Comparison of ENCODE assay signal across 7 cellular contexts in the genomic region with DNA sequence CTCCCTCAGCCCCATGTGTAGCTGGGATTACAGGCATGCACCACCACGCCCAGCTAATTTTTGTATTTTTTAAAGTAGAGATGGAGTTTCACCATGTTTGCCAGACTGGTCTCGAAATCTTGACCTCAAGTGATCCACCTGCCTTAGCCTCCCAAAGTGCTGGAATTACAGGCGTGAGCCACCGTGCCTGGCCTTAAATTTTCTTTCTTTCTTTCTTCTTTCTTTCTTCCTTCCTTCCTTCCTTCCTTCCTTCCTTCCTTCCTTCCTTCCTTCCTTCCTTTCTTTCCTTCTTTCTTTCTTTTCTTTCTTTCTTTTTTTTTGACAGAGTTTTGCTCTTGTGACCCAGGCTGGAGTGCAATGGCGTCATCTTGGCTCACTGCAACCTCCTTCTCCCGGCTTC. TPM values are rescaled to one million over a fixed set of nuclear protein-coding genes. Genes with fewer than 3 reads are reported as not detected.
A peak's percentile ranks its signal among the peaks of the same experiment; 100 is the strongest.
DNase-seq lines count a peak whose midpoint lies in the region; ATAC-seq, FAIRE-seq and TF ChIP-seq lines count a peak whose summit lies in the region.
"Not testable (repeated sequence)": the region's sequence is repeated elsewhere in the genome, so short reads cannot be mapped to it uniquely, and the experiment has no call there.

No MANE protein-coding gene starts in this region.

- TF ChIP-seq EP300 in K562 (IDR thresholded peaks at IDR 0.05; ENCODE audit: low read length): not testable (repeated sequence)

- TF ChIP-seq POLR2A in K562 (conservative IDR thresholded peaks at IDR 0.05): not testable (repeated sequence)

- peaks cover 10 to 23% (median 16%) of the 10 kb centered on the region in 3 donors for H3K4me1 Mint-ChIP-seq in IgD-negative memory B cell
- peaks cover 15% of the 10 kb centered on the region for H3K4me1 Mint-ChIP-seq in activated CD4-positive, alpha-beta T cell treated with anti-CD3 and anti-CD28 coated beads, Interleukin-2, amount 10 ng/mL, durations not matched to agents 7 days and 5 days
- H3K4me1 Mint-ChIP-seq in nephron progenitor cell: not testable (repeated sequence)
- H3K4me1 Mint-ChIP-seq in stimulated activated memory B cell treated with anti-CD40 and anti-IgM and Interleukin-4, amounts not matched to agents 10 μg/mL and 1 μg/mL and 100 μg/mL, for 72 hours: peaks cover 14% of the 10 kb centered on the region

- not testable (repeated sequence) for H3K9me3 Mint-ChIP-seq in IgD-negative memory B cell; activated CD4-positive, alpha-beta T cell treated with anti-CD3 and anti-CD28 coated beads, Interleukin-2, amount 10 ng/mL, durations not matched to agents 7 days and 5 days; stimulated activated memory B cell treated with anti-CD40 and anti-IgM and Interleukin-4, amounts not matched to agents 10 μg/mL and 1 μg/mL and 100 μg/mL, for 72 hours
- peaks cover 18% of the 10 kb centered on the region for H3K9me3 Mint-ChIP-seq in nephron progenitor cell

- H3K9me3 ChIP-seq in DOHH2 (ENCODE audit: control insufficient read depth, insufficient read depth, low read length); OCI-LY3 (ENCODE audit: insufficient read depth, low read length); K562 (replicated peaks; ENCODE audit: control insufficient read depth, insufficient read depth, low read depth, low read length): not testable (repeated sequence)

- not testable (repeated sequence) for H4K20me1 ChIP-seq in DOHH2 (ENCODE audit: control insufficient read depth, insufficient read depth, low read depth, low read length); OCI-LY3 (ENCODE audit: insufficient read depth, low read length); K562 (replicated peaks; ENCODE audit: control insufficient read depth, insufficient read depth, low read length)

- not testable (repeated sequence) for TF ChIP-seq CTCF in DOHH2 (IDR thresholded peaks at IDR 0.05; ENCODE audit: low read depth, low read length, poor library complexity, severe bottlenecking); OCI-LY3 (IDR thresholded peaks at IDR 0.05; ENCODE audit: low read depth, low read length); K562 (IDR thresholded peaks at IDR 0.05 in 2 of 3, conservative IDR thresholded peaks at IDR 0.05 in 1 of 3; ENCODE audit: insufficient read depth in 2 of 3, low read depth in 1 of 3, low read length in 3 of 3); nephron progenitor cell (IDR thresholded peaks at IDR 0.05)

- peak overlapping the region in 1 of 3 donors; percentile 84 for H3K27ac Mint-ChIP-seq in IgD-negative memory B cell
- H3K27ac Mint-ChIP-seq in activated CD4-positive, alpha-beta T cell treated with anti-CD3 and anti-CD28 coated beads, Interleukin-2, amount 10 ng/mL, durations not matched to agents 7 days and 5 days: peak overlapping the region; percentile 31
- H3K27ac Mint-ChIP-seq in nephron progenitor cell: peak overlapping the region; percentile 43
- peak overlapping the region; percentile 71 for H3K27ac Mint-ChIP-seq in stimulated activated memory B cell treated with anti-CD40 and anti-IgM and Interleukin-4, amounts not matched to agents 10 μg/mL and 1 μg/mL and 100 μg/mL, for 72 hours

- H3K4me3 Mint-ChIP-seq in IgD-negative memory B cell: peak overlapping the region; percentile 44 to 87 (median 74)
- not testable (repeated sequence) for H3K4me3 Mint-ChIP-seq in activated CD4-positive, alpha-beta T cell treated with anti-CD3 and anti-CD28 coated beads, Interleukin-2, amount 10 ng/mL, durations not matched to agents 7 days and 5 days; nephron progenitor cell
- peak overlapping the region; percentile 60 for H3K4me3 Mint-ChIP-seq in stimulated activated memory B cell treated with anti-CD40 and anti-IgM and Interleukin-4, amounts not matched to agents 10 μg/mL and 1 μg/mL and 100 μg/mL, for 72 hours

- H3K27me3 ChIP-seq in DOHH2 (ENCODE audit: control insufficient read depth, low read length); OCI-LY3 (ENCODE audit: low read depth, low read length); K562 (ENCODE audit: control insufficient read depth in 2 of 2, insufficient read depth in 2 of 2, low read length in 2 of 2): not testable (repeated sequence)

- H3K4me2 ChIP-seq in DOHH2 (ENCODE audit: low read length) (peak overlapping the region; percentile 74), OCI-LY3 (ENCODE audit: low read length) (0 out of 2 replicates have a peak overlapping the region, but pooled peaks have one; percentile 17)
- not testable (repeated sequence) for H3K4me2 ChIP-seq in K562 (ENCODE audit: insufficient read depth, low read length)

- 76% methylated on average over 6 of the region's 6 CpGs for WGBS in K562 (ENCODE audit: insufficient coverage, low coverage, missing lambda C conversion rate)

- not testable (repeated sequence) for H3K9me2 ChIP-seq in DOHH2 (replicated peaks; ENCODE audit: control insufficient read depth, low read length)

- POLR2A ChIA-PET in activated CD4-positive, alpha-beta T cell treated with anti-CD3 and anti-CD28 coated beads, Interleukin-2, amount 10 ng/mL, durations not matched to agents 7 days and 5 days (lab: Charles Lee): not testable (repeated sequence)
- POLR2A ChIA-PET in K562 (lab: Yijun Ruan, JAX): interaction anchor here (1.0 to 1.4 kb wide), 2 partner anchors 11 to 101 kb away, joined by 3 read pairs; no protein-coding TSS in a partner anchor

- intact Hi-C loops in K562 (cut with micrococcal nuclease): not testable (repeated sequence)

- H3K9me1 ChIP-seq in K562 (ENCODE audit: control insufficient read depth, insufficient read depth, low read length): not testable (repeated sequence)

- H3F3A ChIP-seq in DOHH2 (ENCODE audit: control insufficient read depth, insufficient read depth): peaks cover 16% of the 10 kb centered on the region

- not testable (repeated sequence) for H3K27me3 Mint-ChIP-seq in IgD-negative memory B cell; activated CD4-positive, alpha-beta T cell treated with anti-CD3 and anti-CD28 coated beads, Interleukin-2, amount 10 ng/mL, durations not matched to agents 7 days and 5 days; nephron progenitor cell (ENCODE audit: low read depth, poor library complexity); stimulated activated memory B cell treated with anti-CD40 and anti-IgM and Interleukin-4, amounts not matched to agents 10 μg/mL and 1 μg/mL and 100 μg/mL, for 72 hours

- H3K79me2 ChIP-seq in DOHH2 (ENCODE audit: control insufficient read depth, low read length); OCI-LY3 (ENCODE audit: low read length); K562 (ENCODE audit: control insufficient read depth, insufficient read depth, low read length): not testable (repeated sequence)

- peak overlapping the region; percentile 70 for H3K27ac ChIP-seq in DOHH2 (ENCODE audit: low read depth, low read length)
- H3K27ac ChIP-seq in OCI-LY3 (ENCODE audit: low read length); K562 (ENCODE audit: extremely low read depth, low read depth, low read length): not testable (repeated sequence)

- not testable (repeated sequence) for BruUV-seq in K562 (replicated peaks; lab: Mats Ljungman, UMichigan)

- not testable (repeated sequence) for H3K36me3 Mint-ChIP-seq in IgD-negative memory B cell; activated CD4-positive, alpha-beta T cell treated with anti-CD3 and anti-CD28 coated beads, Interleukin-2, amount 10 ng/mL, durations not matched to agents 7 days and 5 days (ENCODE audit: low read depth); nephron progenitor cell (ENCODE audit: low read depth); stimulated activated memory B cell treated with anti-CD40 and anti-IgM and Interleukin-4, amounts not matched to agents 10 μg/mL and 1 μg/mL and 100 μg/mL, for 72 hours

- not testable (repeated sequence) for DNase-seq in activated CD4-positive, alpha-beta T cell treated with anti-CD3 and anti-CD28 coated beads, Interleukin-2, amount 10 ng/mL, durations not matched to agents 7 days and 5 days; K562 (ENCODE audit: extremely low read depth in 1 of 4, low spot score in 3 of 4); nephron progenitor cell

- H3K4me1 ChIP-seq in DOHH2 (ENCODE audit: control insufficient read depth, low read length): peaks cover 55% of the 10 kb centered on the region
- H3K4me1 ChIP-seq in OCI-LY3 (ENCODE audit: low read length); K562 (replicated peaks in 1 of 2; ENCODE audit: control insufficient read depth in 2 of 2, insufficient read depth in 2 of 2, low read length in 2 of 2): not testable (repeated sequence)

- CTCF ChIA-PET in activated CD4-positive, alpha-beta T cell treated with anti-CD3 and anti-CD28 coated beads, Interleukin-2, amount 10 ng/mL, durations not matched to agents 7 days and 5 days (lab: Charles Lee): interaction anchor here (0.6 to 1.7 kb wide), 3 partner anchors 11 to 64 kb away, joined by 3 to 6 read pairs (median 4); a partner anchor contains a TSS
- CTCF ChIA-PET in K562 (lab: Yijun Ruan, JAX; ENCODE audit: low intra/inter-chr PET ratio): not testable (repeated sequence)

- in situ Hi-C loops in K562 (cut with MboI): not testable (repeated sequence)

- TF ChIP-seq RAD21 in K562 (CRISPR knock-in tag; conservative IDR thresholded peaks at IDR 0.05 in 1 of 2, IDR thresholded peaks at IDR 0.05 in 1 of 2): not testable (repeated sequence)

- not testable (repeated sequence) for FAIRE-seq in K562 (lab: Jason Lieb, UNC)

- peak overlapping the region; percentile 63 for H3K4me3 ChIP-seq in DOHH2 (ENCODE audit: low read length)
- H3K4me3 ChIP-seq in OCI-LY3 (ENCODE audit: low read length); K562: not testable (repeated sequence)

- ATAC-seq in K562; stimulated activated memory B cell treated with anti-CD40 and anti-IgM and Interleukin-4, amounts not matched to agents 10 μg/mL and 1 μg/mL and 100 μg/mL, for 72 hours: not testable (repeated sequence)

- not testable (repeated sequence) for H2AFZ ChIP-seq in OCI-LY3 (ENCODE audit: low read depth, low read length); K562 (ENCODE audit: low read depth, low read length)

- H3K36me3 ChIP-seq in DOHH2 (ENCODE audit: control insufficient read depth, low read length); OCI-LY3 (replicated peaks; ENCODE audit: low read depth, low read length); K562 (ENCODE audit: control insufficient read depth, insufficient read depth, low read length): not testable (repeated sequence)

- not testable (repeated sequence) for H3K9ac ChIP-seq in OCI-LY3 (ENCODE audit: low read length); K562 (ENCODE audit: insufficient read depth in 1 of 2, low read depth in 2 of 2, low read length in 2 of 2)

RNA-seq across cellular contexts. Expression of a gene that starts 14.5 kb away (rescaled TPM):
- 313 TPM for polyA plus RNA-seq in IgD-negative memory B cell
- 100 to 1,000 TPM; 231 to 265 TPM for total RNA-seq in activated CD4-positive, alpha-beta T cell treated with anti-CD3 and anti-CD28 coated beads, Interleukin-2, amount 10 ng/mL, durations not matched to agents 7 days and 5 days
- total RNA-seq in K562 (2011; cell fraction: chromatin; rRNA removed; ENCODE audit: low replicate concordance): 56.7 and 101 TPM in 2 replicates
- total RNA-seq in K562 (2011; cell fraction: nucleolus; rRNA removed): 29.9 and 36.2 TPM in 2 replicates
- total RNA-seq in K562 (2011; cell fraction: nucleoplasm; rRNA removed): 53.2 and 70.1 TPM in 2 replicates
- 72.0 and 92.9 TPM in 2 replicates for total RNA-seq in K562 (2014; rRNA removed)
- total RNA-seq in K562 (2014; rRNA removed; fragmentation: Illumina TruSeq; extraction: Trizol): 158 and 167 TPM in 2 replicates
- 151 TPM in 2 replicates for total RNA-seq in K562 (2015; rRNA removed; fragmentation: Illumina TruSeq; extraction: Trizol)
- total RNA-seq in K562 (2021): 198 and 211 TPM in 2 replicates
- 111 and 122 TPM in 2 replicates for polyA plus RNA-seq in K562 (2011; rRNA removed)
- polyA plus RNA-seq in K562 (2011; cell fraction: cytosol; rRNA removed): 40.9 and 69.1 TPM in 2 replicates
- polyA plus RNA-seq in K562 (2011; cell fraction: nucleus; rRNA removed): 23.6 and 41.6 TPM in 2 replicates
- 228 and 234 TPM in 2 replicates for polyA plus RNA-seq in K562 (2012)
- polyA plus RNA-seq in K562 (2014; fragmentation: Illumina TruSeq; extraction: Trizol): 126 and 138 TPM in 2 replicates
- polyA plus RNA-seq in K562 (2014; fragmentation: Nextera tagmentation; extraction: Ambion mirVana): 10 to 100 TPM; 53.6 to 58.8 TPM
- polyA plus RNA-seq in K562 (2014; rRNA removed): 77.7 and 85.0 TPM in 2 replicates
- 77.2 and 100 TPM in 2 replicates for polyA minus RNA-seq in K562 (2011; rRNA and poly(A)+ RNA removed)
- 44.0 and 69.7 TPM in 2 replicates for polyA minus RNA-seq in K562 (2011; cell fraction: cytosol; rRNA and poly(A)+ RNA removed)
- polyA minus RNA-seq in K562 (2011; cell fraction: nucleus; rRNA and poly(A)+ RNA removed): 13.2 and 25.0 TPM in 2 replicates
